In the genomic region with DNA sequence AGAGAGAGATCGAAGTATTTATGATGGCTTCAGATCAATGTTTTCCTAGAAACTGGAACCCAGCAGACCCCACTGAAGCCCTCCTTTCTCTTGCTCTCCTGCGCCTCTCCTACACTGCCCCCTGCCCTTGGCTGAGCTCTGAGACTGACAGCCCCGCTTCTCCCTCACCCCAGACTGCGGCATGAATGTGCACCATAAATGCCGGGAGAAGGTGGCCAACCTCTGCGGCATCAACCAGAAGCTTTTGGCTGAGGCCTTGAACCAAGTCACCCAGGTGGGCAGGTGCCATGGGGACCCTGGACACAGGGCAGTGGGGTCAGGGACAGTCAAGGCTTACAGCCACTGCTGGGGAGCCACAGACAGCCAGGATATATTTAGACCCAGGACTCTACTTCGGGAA, we compare ENCODE assay signal across 1 cellular context.
TF ChIP-seq lines count a peak whose summit lies in the region.

No MANE protein-coding gene starts in this region.

TF ChIP-seq in GM12878, 131 proteins besides CTCF, POLR2A, EP300 and RAD21:
- no peak for TF ChIP-seq JUND (IDR thresholded peaks at IDR 0.05; ENCODE audit: low read depth, low read length)
- TF ChIP-seq RB1 (IDR thresholded peaks at IDR 0.05; ENCODE audit: borderline replicate concordance), result no peak
- TF ChIP-seq ESRRA (IDR thresholded peaks at IDR 0.05; ENCODE audit: low read length), result no peak
- TF ChIP-seq RCOR1 (conservative IDR thresholded peaks at IDR 0.05; ENCODE audit: low read depth, low read length), result no peak
- TF ChIP-seq, protein P1, sequence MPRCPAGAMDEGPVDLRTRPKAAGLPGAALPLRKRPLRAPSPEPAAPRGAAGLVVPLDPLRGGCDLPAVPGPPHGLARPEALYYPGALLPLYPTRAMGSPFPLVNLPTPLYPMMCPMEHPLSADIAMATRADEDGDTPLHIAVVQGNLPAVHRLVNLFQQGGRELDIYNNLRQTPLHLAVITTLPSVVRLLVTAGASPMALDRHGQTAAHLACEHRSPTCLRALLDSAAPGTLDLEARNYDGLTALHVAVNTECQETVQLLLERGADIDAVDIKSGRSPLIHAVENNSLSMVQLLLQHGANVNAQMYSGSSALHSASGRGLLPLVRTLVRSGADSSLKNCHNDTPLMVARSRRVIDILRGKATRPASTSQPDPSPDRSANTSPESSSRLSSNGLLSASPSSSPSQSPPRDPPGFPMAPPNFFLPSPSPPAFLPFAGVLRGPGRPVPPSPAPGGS (IDR thresholded peaks at IDR 0.05; ENCODE audit: borderline replicate concordance, insufficient read depth, low read depth, low read length, poor library complexity, severe bottlenecking), result no peak
- no peak for TF ChIP-seq EED (IDR thresholded peaks at IDR 0.05; ENCODE audit: low read depth)
- TF ChIP-seq PML (IDR thresholded peaks at IDR 0.05; ENCODE audit: low read length), result no peak
- TF ChIP-seq, protein P2, sequence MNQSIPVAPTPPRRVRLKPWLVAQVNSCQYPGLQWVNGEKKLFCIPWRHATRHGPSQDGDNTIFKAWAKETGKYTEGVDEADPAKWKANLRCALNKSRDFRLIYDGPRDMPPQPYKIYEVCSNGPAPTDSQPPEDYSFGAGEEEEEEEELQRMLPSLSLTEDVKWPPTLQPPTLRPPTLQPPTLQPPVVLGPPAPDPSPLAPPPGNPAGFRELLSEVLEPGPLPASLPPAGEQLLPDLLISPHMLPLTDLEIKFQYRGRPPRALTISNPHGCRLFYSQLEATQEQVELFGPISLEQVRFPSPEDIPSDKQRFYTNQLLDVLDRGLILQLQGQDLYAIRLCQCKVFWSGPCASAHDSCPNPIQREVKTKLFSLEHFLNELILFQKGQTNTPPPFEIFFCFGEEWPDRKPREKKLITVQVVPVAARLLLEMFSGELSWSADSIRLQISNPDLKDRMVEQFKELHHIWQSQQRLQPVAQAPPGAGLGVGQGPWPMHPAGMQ (IDR thresholded peaks at IDR 0.05; ENCODE audit: borderline replicate concordance), result no peak
